In the genomic region with DNA sequence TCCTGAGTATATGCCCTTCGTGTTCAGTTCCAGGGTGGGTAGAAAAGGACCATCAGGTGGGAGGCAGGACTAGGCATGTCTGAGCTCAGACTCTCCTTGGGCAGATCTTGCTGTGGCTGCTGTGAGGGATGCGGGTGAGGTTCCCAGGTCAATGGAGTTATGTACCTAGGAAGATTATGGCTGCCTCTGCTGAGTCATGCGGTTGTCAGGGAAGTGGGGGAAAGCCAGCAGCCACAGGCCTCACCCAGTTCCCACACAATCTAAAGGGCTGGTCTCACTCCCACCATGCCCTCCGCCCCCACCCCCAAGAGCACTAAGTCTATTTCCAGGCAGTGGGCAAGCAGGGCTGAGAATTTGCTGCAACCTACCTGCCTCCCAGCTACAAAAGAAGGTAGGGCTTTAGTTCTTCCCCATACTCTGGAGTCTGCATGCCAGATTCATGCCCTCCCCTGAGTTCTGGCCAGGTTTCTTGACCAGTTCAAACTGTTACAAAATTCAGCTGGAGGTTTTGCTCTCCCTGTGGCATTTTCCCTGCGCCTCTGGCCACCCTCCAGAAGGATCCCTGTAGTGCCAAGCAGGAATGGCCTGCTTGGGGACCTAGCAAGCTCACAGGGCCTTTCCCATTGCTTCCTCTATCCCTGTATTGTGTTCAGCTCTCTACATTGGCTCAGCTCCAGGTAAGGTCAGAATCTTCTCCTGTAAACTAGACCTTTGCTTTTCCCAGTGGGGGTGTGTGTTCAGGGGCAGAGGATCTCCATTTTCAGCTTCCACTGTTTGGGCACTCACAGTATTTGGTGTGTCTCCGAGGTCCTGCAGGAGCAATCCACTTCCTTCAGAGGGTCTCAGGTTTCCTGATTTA, we compare ENCODE assay signal across 22 cellular contexts. TPM values are rescaled to one million over a fixed set of nuclear protein-coding genes. Genes with fewer than 3 reads are reported as not detected.
DNase-seq lines count a peak whose midpoint lies in the region; TF ChIP-seq lines count a peak whose summit lies in the region.
"Had no signal": no experiment of that assay in that cellular context is flagged by ENCODE, and none has a peak within 500 bp of the region (broad histone marks: within the 10 kb centered on the region; RNA-seq: fewer than 3 reads in every experiment).

No MANE protein-coding gene starts in this region.

- H3K27ac ChIP-seq in C4-2B (peak overlapping the region; percentile 61), WERI-Rb-1 (no peak overlapping the region)
- H3K27ac ChIP-seq: A549, neural progenitor cell, SJSA1, tibial nerve had no signal

- in situ Hi-C loops in KBM-7 (cut with MboI; ENCODE audit: low pct_unique_long_range_greater_than_20kb, low sequenced_read_pairs): no loop called here

- H3K36me3 ChIP-seq in WERI-Rb-1: no peaks in the 10 kb centered on the region
- H3K36me3 ChIP-seq: neural progenitor cell, SJSA1, tibial nerve had no signal

- H3K4me3 ChIP-seq in choroid plexus epithelial cell (ENCODE audit: low read depth, low read length) (no peak overlapping the region), WERI-Rb-1 (ENCODE audit: low read depth, low read length) (no peak overlapping the region)
- H3K4me3 ChIP-seq: A549, lung, neural progenitor cell, SJSA1, tibial nerve had no signal

- H3K27me3 ChIP-seq in WERI-Rb-1 (ENCODE audit: insufficient read depth, low read depth, severe bottlenecking): no peaks in the 10 kb centered on the region
- H3K27me3 ChIP-seq: neural progenitor cell, SJSA1, tibial nerve had no signal

- no peaks in the 10 kb centered on the region for H3K9me3 ChIP-seq in WERI-Rb-1 (ENCODE audit: severe bottlenecking)
- H3K9me3 ChIP-seq: A549, SJSA1 had no signal

- TF ChIP-seq CTCF in C4-2B (conservative IDR thresholded peaks at IDR 0.05) (no peak), choroid plexus epithelial cell (conservative IDR thresholded peaks at IDR 0.05; ENCODE audit: low read depth, low read length) (no peak), WERI-Rb-1 (IDR thresholded peaks at IDR 0.05; ENCODE audit: low read depth, low read length) (no peak)

- DNase-seq in NCI-H226 (peak; percentile 53), choroid plexus epithelial cell (ENCODE audit: low read depth) (peak; percentile 27), lung microvascular endothelial cell (ENCODE audit: low read depth in 2 of 2) (peak; percentile 25 to 64), NCI-H510A (lab: John Stamatoyannopoulos, UW) (no peak), WERI-Rb-1 (no peak), KBM-7 (no peak)
- DNase-seq in effector CD4-positive, alpha-beta T cell: no peak
- DNase-seq: activated CD4-positive, alpha-beta T cell treated with anti-CD3 and anti-CD28 coated beads for 1 hour; activated CD8-positive, alpha-beta memory T cell treated with anti-CD3 and anti-CD28 coated beads, Interleukin-2, amount 10 ng/mL, durations not matched to agents 7 days and 5 days; activated gamma-delta T cell; C1 segment of cervical spinal cord; DMS79 treated with DMSO at 0.1 percent for 48 hours; NCI-H1930; NCI-H446 treated with DMSO at 0.1 percent for 48 hours; stimulated activated naive B cell treated with anti-CD40 and anti-IgM and Interleukin-4, amounts not matched to agents 10 μg/mL and 1 μg/mL and 100 μg/mL, for 72 hours had no signal

RNA-seq across cellular contexts. Expression of a gene that starts 12.7 kb away (rescaled TPM):
- total RNA-seq in lung microvascular endothelial cell: not detected in 2 replicates
- total RNA-seq: activated CD8-positive, alpha-beta memory T cell treated with anti-CD3 and anti-CD28 coated beads, Interleukin-2, amount 10 ng/mL, durations not matched to agents 7 days and 5 days; chondrocyte; lung; SJSA1; tibial nerve had no signal

Comparison
In these comparisons a context has a peak if more than half of its experiments do, and no peak if none do; other contexts are left out.
1. DNase-seq: peak in NCI-H226 (single experiment), choroid plexus epithelial cell (single experiment) and lung microvascular endothelial cell (2 of 2); none in NCI-H510A (single experiment), WERI-Rb-1 (single experiment), effector CD4-positive, alpha-beta T cell (single experiment) and KBM-7 (single experiment).